In the genomic region with DNA sequence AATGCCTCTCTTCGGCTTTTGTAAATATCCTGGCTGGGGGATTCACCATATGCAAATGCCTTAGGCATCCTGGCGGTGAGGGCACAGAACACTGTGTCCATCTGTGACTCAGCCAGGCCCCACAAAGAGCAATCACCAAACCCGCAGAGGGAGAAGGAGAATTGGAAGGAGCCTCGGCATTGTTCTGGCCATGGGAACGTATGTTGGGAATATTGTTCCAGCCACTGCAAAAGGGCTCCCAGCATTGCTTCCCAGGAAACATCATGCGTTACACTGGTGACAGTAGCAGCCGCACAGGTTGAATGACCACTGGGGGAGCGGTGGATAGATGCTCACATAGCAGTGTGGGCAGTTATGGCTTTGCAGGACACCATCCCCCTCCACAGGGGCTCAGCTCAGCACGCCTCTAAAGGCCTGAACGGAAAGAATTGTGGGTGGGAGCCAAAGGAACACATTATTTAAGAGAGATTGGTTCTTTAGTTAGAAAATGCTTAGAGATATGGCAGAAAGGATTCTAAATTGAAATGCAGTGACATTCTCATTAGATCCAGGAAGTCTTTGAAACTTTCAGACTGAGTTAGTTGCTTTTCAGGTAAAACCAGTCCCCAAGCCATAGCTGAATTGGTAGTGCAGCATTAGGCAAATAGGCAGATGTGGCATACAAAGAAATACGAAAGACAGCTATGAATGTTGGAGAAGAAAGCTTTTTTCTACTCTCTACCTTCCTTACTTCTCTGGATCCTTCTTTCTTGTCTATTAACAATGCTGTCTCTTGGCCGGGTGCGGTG, we compare ENCODE assay signal across 19 cellular contexts.
DNase-seq lines count a peak whose midpoint lies in the region; ATAC-seq and TF ChIP-seq lines count a peak whose summit lies in the region.
"Had no signal": no experiment of that assay in that cellular context is flagged by ENCODE, and none has a peak within 500 bp of the region (broad histone marks: within the 10 kb centered on the region; RNA-seq: fewer than 3 reads in every experiment).

No MANE protein-coding gene starts in this region.

- H3K36me3 Mint-ChIP-seq in MCF 10A (ENCODE audit: insufficient read depth, unreplicated experiment) (no peaks in the 10 kb centered on the region), type B pancreatic cell (no peaks in the 10 kb centered on the region)
- H3K36me3 Mint-ChIP-seq: activated naive CD4-positive, alpha-beta T cell treated with anti-CD3 and anti-CD28 coated beads, Interleukin-2, amount 10 ng/mL, durations not matched to agents 7 days and 5 days had no signal

- DNase-seq in SIG-M5 treated with dmso at 0.1 percent for 504 hours (lab: John Stamatoyannopoulos, UW; ENCODE audit: unreplicated experiment): peak; percentile 23
- DNase-seq in SIG-M5 (lab: John Stamatoyannopoulos, UW): no peak
- DNase-seq in MCF 10A (ENCODE audit: unreplicated experiment): peak; percentile 77
- DNase-seq in kidney glomerular epithelial cell (lab: John Stamatoyannopoulos, UW): peak; percentile 66
- no peak for DNase-seq in type B pancreatic cell (ENCODE audit: extremely low spot score, unreplicated experiment)
- DNase-seq: activated CD4-positive, alpha-beta T cell treated with anti-CD3 and anti-CD28 coated beads for 36 hours; activated naive CD4-positive, alpha-beta T cell treated with anti-CD3 and anti-CD28 coated beads, Interleukin-2, amount 10 ng/mL, durations not matched to agents 7 days and 5 days; CD4-positive, alpha-beta T cell; GOT3; left ventricle myocardium inferior; NCI-H345; psoas muscle; Right ventricle myocardium superior; stimulated activated CD4-positive, alpha-beta T cell treated with anti-CD3 and anti-CD28 coated beads, Interleukin-12 subunit alpha, Interleukin-12 subunit beta, amount 100 ng/mL, for 4 hours; stimulated activated naive CD4-positive, alpha-beta T cell treated with Interleukin-2 at 50 U/mL for 16 hours; T-helper 17 cell had no signal

- no peak for ATAC-seq in HG03565 (IDR thresholded peaks at IDR 0.05; ENCODE audit: unreplicated experiment)
- no peak for ATAC-seq in HG02852 (IDR thresholded peaks at IDR 0.05; ENCODE audit: unreplicated experiment)
- ATAC-seq in GM21526 (IDR thresholded peaks at IDR 0.05; ENCODE audit: low FRiP score, unreplicated experiment): no peak
- ATAC-seq: activated CD4-positive, alpha-beta T cell treated with anti-CD3 and anti-CD28 coated beads for 36 hours; psoas muscle; T-helper 17 cell had no signal

- CTCF ChIA-PET in MCF 10A (lab: Yijun Ruan, JAX): interaction anchor here (0.7 to 5.2 kb wide), 2 partner anchors 12 to 219 kb away, joined by 3 to 43 read pairs; no protein-coding TSS in a partner anchor

- H3K4me3 Mint-ChIP-seq in MCF 10A (ENCODE audit: unreplicated experiment) (no peak overlapping the region), type B pancreatic cell (no peak overlapping the region)
- H3K4me3 Mint-ChIP-seq: activated CD4-positive, alpha-beta T cell treated with anti-CD3 and anti-CD28 coated beads for 36 hours; activated naive CD4-positive, alpha-beta T cell treated with anti-CD3 and anti-CD28 coated beads, Interleukin-2, amount 10 ng/mL, durations not matched to agents 7 days and 5 days; CD4-positive, alpha-beta T cell; T-helper 17 cell had no signal

- peaks cover 42% of the 10 kb centered on the region for H3K4me1 Mint-ChIP-seq in MCF 10A (ENCODE audit: insufficient read depth, unreplicated experiment)
- peaks cover 21% of the 10 kb centered on the region for H3K4me1 Mint-ChIP-seq in type B pancreatic cell (ENCODE audit: unreplicated experiment)
- H3K4me1 Mint-ChIP-seq: activated naive CD4-positive, alpha-beta T cell treated with anti-CD3 and anti-CD28 coated beads, Interleukin-2, amount 10 ng/mL, durations not matched to agents 7 days and 5 days had no signal

- H3K27me3 Mint-ChIP-seq in MCF 10A (ENCODE audit: insufficient read depth, unreplicated experiment): no peaks in the 10 kb centered on the region
- no peaks in the 10 kb centered on the region for H3K27me3 Mint-ChIP-seq in type B pancreatic cell
- H3K27me3 Mint-ChIP-seq: activated naive CD4-positive, alpha-beta T cell treated with anti-CD3 and anti-CD28 coated beads, Interleukin-2, amount 10 ng/mL, durations not matched to agents 7 days and 5 days had no signal

- no peaks in the 10 kb centered on the region for H3K9me3 Mint-ChIP-seq in MCF 10A (ENCODE audit: unreplicated experiment)
- peaks cover 4% of the 10 kb centered on the region for H3K9me3 Mint-ChIP-seq in type B pancreatic cell
- H3K9me3 Mint-ChIP-seq: activated naive CD4-positive, alpha-beta T cell treated with anti-CD3 and anti-CD28 coated beads, Interleukin-2, amount 10 ng/mL, durations not matched to agents 7 days and 5 days; CD4-positive, alpha-beta T cell had no signal

- TF ChIP-seq CTCF in MCF 10A (IDR thresholded peaks at IDR 0.05; ENCODE audit: unreplicated experiment): no peak
- no peak for TF ChIP-seq CTCF in type B pancreatic cell (conservative IDR thresholded peaks at IDR 0.05)

- H3K27ac Mint-ChIP-seq in MCF 10A (ENCODE audit: low read depth, unreplicated experiment): peak overlapping the region; percentile 5
- H3K27ac Mint-ChIP-seq in type B pancreatic cell: peak overlapping the region; percentile 80
- H3K27ac Mint-ChIP-seq: activated CD4-positive, alpha-beta T cell treated with anti-CD3 and anti-CD28 coated beads for 36 hours; activated naive CD4-positive, alpha-beta T cell treated with anti-CD3 and anti-CD28 coated beads, Interleukin-2, amount 10 ng/mL, durations not matched to agents 7 days and 5 days; CD4-positive, alpha-beta T cell; T-helper 17 cell had no signal

- POLR2A ChIA-PET in MCF 10A (lab: Yijun Ruan, JAX): no interaction called here

- intact Hi-C loops in MCF 10A (cut with micrococcal nuclease): no loop called here

- no TSS peak for BruUV-seq in MCF 10A (replicated peaks; lab: Mats Ljungman, UMichigan)

Comparison
In these comparisons a context has a peak if more than half of its experiments do, and no peak if none do; other contexts are left out.
1. DNase-seq: peak in SIG-M5 treated with dmso at 0.1 percent for 504 hours (single experiment), MCF 10A (single experiment) and kidney glomerular epithelial cell (single experiment); none in SIG-M5 (single experiment) and type B pancreatic cell (single experiment).